In genomic region chr6:32189082-32189741, GRCh38 we compare ENCODE assay signal across 6 cellular contexts. TPM values are rescaled to one million over a fixed set of nuclear protein-coding genes. Genes with fewer than 3 reads are reported as not detected.
DNase-seq lines count a peak whose midpoint lies in the region; ATAC-seq, FAIRE-seq and TF ChIP-seq lines count a peak whose summit lies in the region.

No MANE protein-coding gene starts in this region.

- H3K9me3 Mint-ChIP-seq in T-cell, result no peaks in the 10 kb centered on the region

- peaks cover 52 to 63% (median 59%) of the 10 kb centered on the region in 3 donors for H3K4me1 Mint-ChIP-seq in T-cell

- peak overlapping the region; percentile 82 for H3K4me3 ChIP-seq in AG04450 (ENCODE audit: low read depth, low read length)
- H3K4me3 ChIP-seq in kidney (ENCODE audit: low read length in 2 of 2), result peak overlapping the region; percentile 72 to 91

- peaks cover 8 to 13% of the 10 kb centered on the region in 2 donors for H3K36me3 ChIP-seq in kidney (ENCODE audit: control insufficient read depth in 1 of 2, insufficient read depth in 2 of 2, low read length in 2 of 2)

- TF ChIP-seq CTCF in AG04450 (IDR thresholded peaks at IDR 0.05; ENCODE audit: low read depth, low read length), result no peak
- TF ChIP-seq CTCF in kidney (IDR thresholded peaks at IDR 0.05; ENCODE audit: borderline replicate concordance, extremely low read depth, insufficient read depth), result no peak

- no peak for FAIRE-seq in kidney (lab: Jason Lieb, UNC)

- peak overlapping the region; percentile 47 for H3K27ac ChIP-seq in AG04450 (ENCODE audit: low read depth, low read length)
- peak overlapping the region; percentile 93 to 98 for H3K27ac ChIP-seq in kidney (ENCODE audit: low read depth in 2 of 2, low read length in 2 of 2)

- no peak for ATAC-seq in T-cell (replicated peaks in 1 of 4)
- no peak for ATAC-seq in HG02973 (IDR thresholded peaks at IDR 0.05; ENCODE audit: unreplicated experiment)

- H3K9ac ChIP-seq in kidney (ENCODE audit: low read length in 2 of 2), result peak overlapping the region; percentile 72 to 90

- no peaks in the 10 kb centered on the region for H3K27me3 ChIP-seq in AG04450 (ENCODE audit: control insufficient read depth, insufficient read depth, low read length)

- no peak for DNase-seq in AG04450 (ENCODE audit: low read depth, low spot score)
- no peak for DNase-seq in T-cell
- peak; percentile 57 for DNase-seq in kidney
- DNase-seq in kidney tubule cell (ENCODE audit: low spot score), result no peak
- DNase-seq in COLO829 (ENCODE audit: low spot score), result no peak

- CTCF ChIA-PET in AG04450 (lab: Charles Lee) (interaction anchor here (0.9 kb wide), 1 partner anchor 71 kb away, joined by 4 read pairs; no protein-coding TSS in a partner anchor), T-cell (lab: Charles Lee) (no interaction called here)

- intact Hi-C loops in kidney (cut with DNase I), result no loop called here

- H3K27ac Mint-ChIP-seq in T-cell, result peak overlapping the region; percentile 95 to 98

- peak overlapping the region; percentile 91 to 97 (median 95) for H3K4me3 Mint-ChIP-seq in T-cell

- peaks cover 8 to 27% of the 10 kb centered on the region in 2 donors for H3K4me1 ChIP-seq in kidney (ENCODE audit: control insufficient read depth in 1 of 2, insufficient read depth in 1 of 2, low read depth in 1 of 2, low read length in 2 of 2)

- H3K36me3 Mint-ChIP-seq in T-cell, result peaks cover 46% of the 10 kb centered on the region

- no peaks in the 10 kb centered on the region for H3K27me3 Mint-ChIP-seq in T-cell

- POLR2A ChIA-PET in AG04450 (lab: Yijun Ruan, JAX) (interaction anchor here (1.6 kb wide), 1 partner anchor 12 kb away, joined by 11 read pairs; no protein-coding TSS in a partner anchor), T-cell (lab: Charles Lee) (no interaction called here)

- peaks cover 4% of the 10 kb centered on the region; the same call in 1 of the 2 replicates for H3K9me3 ChIP-seq in AG04450 (ENCODE audit: control insufficient read depth, insufficient read depth, low read length)
- H3K9me3 ChIP-seq in kidney (ENCODE audit: control insufficient read depth in 1 of 2, low read length in 2 of 2), result no peaks in the 10 kb centered on the region

RNA-seq across cellular contexts. Expression of gene PBX2, which starts 0.8 kb away (rescaled TPM):
- polyA plus RNA-seq in AG04450 (2011; rRNA removed) (56.5 and 59.2 TPM in 2 replicates), kidney (ENCODE audit: insufficient read depth, low read depth, low replicate concordance) (34.6 TPM)
- polyA minus RNA-seq in AG04450 (2011; rRNA and poly(A)+ RNA removed), result 49.9 and 59.5 TPM in 2 replicates
- total RNA-seq in T-cell (100 to 1,000 TPM; 124 to 171 (median 148) TPM), kidney (87.3 TPM)

RNA-seq across cellular contexts. Expression of gene GPSM3, which starts 3.2 kb away (rescaled TPM):
- 4.7 and 6.0 TPM in 2 replicates for polyA plus RNA-seq in AG04450 (2011; rRNA removed)
- polyA minus RNA-seq in AG04450 (2011; rRNA and poly(A)+ RNA removed), result 3.4 and 3.6 TPM in 2 replicates
- 100 to 1,000 TPM; 267 to 311 (median 274) TPM for total RNA-seq in T-cell
- 28.1 TPM for total RNA-seq in kidney
- polyA plus RNA-seq in kidney (ENCODE audit: insufficient read depth, low read depth, low replicate concordance), result 6.2 TPM

RNA-seq across cellular contexts. Expression of gene AGER, which starts 5.2 kb away (rescaled TPM):
- 2.4 and 2.6 TPM in 2 replicates for polyA plus RNA-seq in AG04450 (2011; rRNA removed)
- polyA minus RNA-seq in AG04450 (2011; rRNA and poly(A)+ RNA removed), result 1.0 TPM in 2 replicates
- total RNA-seq in T-cell, result 10 to 100 TPM; 42.6 to 81.4 (median 67.7) TPM
- total RNA-seq in kidney, result 13.0 TPM
- 7.1 TPM for polyA plus RNA-seq in kidney (ENCODE audit: insufficient read depth, low read depth, low replicate concordance)

RNA-seq across cellular contexts. Expression of gene RNF5, which starts 11.0 kb away (rescaled TPM):
- polyA plus RNA-seq in AG04450 (2011; rRNA removed) (33.3 TPM in 2 replicates), kidney (ENCODE audit: insufficient read depth, low read depth, low replicate concordance) (208 TPM)
- 16.0 and 16.9 TPM in 2 replicates for polyA minus RNA-seq in AG04450 (2011; rRNA and poly(A)+ RNA removed)
- total RNA-seq in T-cell (10 to 100 TPM; 23.6 to 49.3 (median 44.6) TPM), kidney (74.1 TPM)

RNA-seq across cellular contexts. Expression of gene AGPAT1, which starts 13.3 kb away (rescaled TPM):
- polyA plus RNA-seq in AG04450 (2011; rRNA removed) (97.1 and 116 TPM in 2 replicates), kidney (ENCODE audit: insufficient read depth, low read depth, low replicate concordance) (87.1 TPM)
- polyA minus RNA-seq in AG04450 (2011; rRNA and poly(A)+ RNA removed), result 175 and 217 TPM in 2 replicates
- total RNA-seq in T-cell (10 to 100 TPM; 23.5 to 34.6 (median 31.0) TPM), kidney (58.9 TPM)
